Comparison of ENCODE assay signal across 21 cellular contexts in the genomic region with DNA sequence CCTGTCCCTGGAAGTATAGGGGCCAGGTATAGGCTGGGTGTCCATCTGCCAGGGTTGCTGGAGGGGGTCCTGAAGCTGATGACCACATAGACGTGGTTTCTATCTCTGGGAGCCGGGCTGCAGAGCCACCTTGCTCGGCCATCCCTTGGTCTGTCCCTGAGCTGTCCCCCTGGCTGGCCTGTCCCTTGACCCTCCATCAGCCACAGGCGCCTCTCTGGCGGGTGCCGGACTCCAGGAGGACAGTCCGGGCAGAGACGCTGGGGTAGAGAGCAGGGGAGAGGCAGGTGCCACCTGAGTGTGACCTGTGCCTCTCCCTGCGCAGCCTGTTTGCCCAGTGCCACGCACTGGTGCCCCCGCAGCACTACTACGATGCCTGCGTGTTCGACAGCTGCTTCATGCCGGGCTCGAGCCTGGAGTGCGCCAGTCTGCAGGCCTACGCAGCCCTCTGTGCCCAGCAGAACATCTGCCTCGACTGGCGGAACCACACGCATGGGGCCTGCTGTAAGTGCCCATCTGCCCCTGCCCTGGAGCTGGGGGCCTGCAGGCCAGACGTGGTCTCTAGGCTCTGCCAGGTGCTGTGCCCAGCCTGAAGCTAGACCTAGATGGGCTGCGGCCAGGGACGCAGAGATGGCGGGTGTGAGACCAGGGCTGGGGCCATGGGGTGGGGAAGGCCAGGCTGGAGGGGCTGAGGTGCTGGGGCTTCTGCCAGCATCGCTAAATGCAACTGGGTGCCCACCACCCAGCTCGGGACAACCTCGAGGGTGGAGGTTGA. TPM values are rescaled to one million over a fixed set of nuclear protein-coding genes. Genes with fewer than 3 reads are reported as not detected.
DNase-seq lines count a peak whose midpoint lies in the region; ATAC-seq, FAIRE-seq and TF ChIP-seq lines count a peak whose summit lies in the region.
"Had no signal": no experiment of that assay in that cellular context is flagged by ENCODE, and none has a peak within 500 bp of the region (broad histone marks: within the 10 kb centered on the region; RNA-seq: fewer than 3 reads in every experiment).

No MANE protein-coding gene starts in this region.

- no peak overlapping the region for H4K91ac ChIP-seq in neuronal stem cell (ENCODE audit: low read depth, low read length, poor library complexity)

- BruUV-seq in K562 (replicated peaks; lab: Mats Ljungman, UMichigan), result no TSS peak

- H2AK5ac ChIP-seq in neuronal stem cell (ENCODE audit: low read depth, low read length), result peak overlapping the region; percentile 84

- H2BK120ac ChIP-seq in neuronal stem cell (ENCODE audit: low read depth, low read length), result no peak overlapping the region

- no peak for FAIRE-seq in K562 (lab: Jason Lieb, UNC)
- FAIRE-seq: A549, D721Med, GM19239 had no signal

- no peak overlapping the region for H3K27ac ChIP-seq in right cardiac atrium (ENCODE audit: low read length)
- no peak overlapping the region for H3K27ac ChIP-seq in left ventricle myocardium inferior (replicated peaks)
- no peak overlapping the region for H3K27ac ChIP-seq in K562 (ENCODE audit: extremely low read depth, low read depth, low read length)
- no peak overlapping the region for H3K27ac ChIP-seq in neuronal stem cell (replicated peaks; ENCODE audit: low read length)
- H3K27ac ChIP-seq: A549, C4-2B had no signal

- no peaks in the 10 kb centered on the region for H3K36me3 ChIP-seq in left ventricle myocardium inferior
- H3K36me3 ChIP-seq in K562 (ENCODE audit: control insufficient read depth, insufficient read depth, low read length), result no peaks in the 10 kb centered on the region
- no peaks in the 10 kb centered on the region for H3K36me3 ChIP-seq in neuronal stem cell (replicated peaks in 1 of 2; ENCODE audit: control insufficient read depth in 2 of 2, insufficient read depth in 2 of 2, low read length in 2 of 2)
- H3K36me3 ChIP-seq: BE2C had no signal

- H3K4me2 ChIP-seq in K562 (ENCODE audit: insufficient read depth, low read length) (no peak overlapping the region), neuronal stem cell (ENCODE audit: insufficient read depth, low read length, poor library complexity, severe bottlenecking) (no peak overlapping the region)
- H3K4me2 ChIP-seq: A549 had no signal

- H4K8ac ChIP-seq in neuronal stem cell (ENCODE audit: low read depth, low read length), result no peak overlapping the region

- peak overlapping the region; percentile 54 for H2BK15ac ChIP-seq in neuronal stem cell (ENCODE audit: low read length)

- POLR2A ChIA-PET in K562 (lab: Yijun Ruan, JAX), result no interaction called here

- TF ChIP-seq CTCF in left ventricle myocardium inferior (IDR thresholded peaks at IDR 0.05; ENCODE audit: borderline replicate concordance) (no peak), K562 (IDR thresholded peaks at IDR 0.05 in 2 of 3, conservative IDR thresholded peaks at IDR 0.05 in 1 of 3; ENCODE audit: insufficient read depth in 2 of 3, low read depth in 1 of 3, low read length in 3 of 3) (no peak)

- H3K18ac ChIP-seq in neuronal stem cell (ENCODE audit: low read length), result peak overlapping the region; percentile 57

- peaks cover 1% of the 10 kb centered on the region for H3K79me1 ChIP-seq in neuronal stem cell (ENCODE audit: low read depth, low read length)

- 0 out of 4 replicates have a peak overlapping the region, but pooled peaks of 1 of the 2 experiments have one; percentile 4 for H3K9ac ChIP-seq in K562 (ENCODE audit: insufficient read depth in 1 of 2, low read depth in 2 of 2, low read length in 2 of 2)
- peak overlapping the region; percentile 81 for H3K9ac ChIP-seq in neuronal stem cell (ENCODE audit: low read depth, low read length, poor library complexity)

- H3K27me3 ChIP-seq in right cardiac atrium (ENCODE audit: control insufficient read depth, insufficient read depth) (no peaks in the 10 kb centered on the region), left ventricle myocardium inferior (ENCODE audit: low read depth) (peaks cover 34% of the 10 kb centered on the region), K562 (ENCODE audit: control insufficient read depth in 2 of 2, insufficient read depth in 2 of 2, low read length in 2 of 2) (peaks cover 0 to 59% of the 10 kb centered on the region in 2 experiments; a peak in 2 of 5 replicates), neuronal stem cell (ENCODE audit: control insufficient read depth in 3 of 3, insufficient read depth in 3 of 3, low read depth in 1 of 3, low read length in 3 of 3) (peaks cover 0 to 1% (median 0%) of the 10 kb centered on the region in 3 experiments)
- H3K27me3 ChIP-seq: BE2C had no signal

- CTCF ChIA-PET in K562 (lab: Yijun Ruan, JAX; ENCODE audit: low intra/inter-chr PET ratio), result interaction anchor here (0.6 kb wide), 1 partner anchor 204 kb away, joined by 3 read pairs; no protein-coding TSS in a partner anchor

- WGBS in right cardiac atrium, result 82% methylated on average over 28 of the region's 28 CpGs
- 2% methylated on average over 22 of the region's 28 CpGs for WGBS in K562 (ENCODE audit: insufficient coverage, low coverage, missing lambda C conversion rate)
- WGBS in neuronal stem cell (ENCODE audit: extremely low coverage in 2 of 2, insufficient read length in 2 of 2, insufficient replicate concordance in 1 of 2), 2 donors, result no CpG with 5 or more reads among the region's 28 CpGs

- H3K4me3 ChIP-seq in right cardiac atrium (ENCODE audit: low read length) (no peak overlapping the region), left ventricle myocardium inferior (no peak overlapping the region), K562 (no peak overlapping the region), neuronal stem cell (ENCODE audit: low read length in 2 of 2) (no peak overlapping the region)
- H3K4me3 ChIP-seq: A549 had no signal

- no peaks in the 10 kb centered on the region for H4K20me1 ChIP-seq in K562 (replicated peaks; ENCODE audit: control insufficient read depth, insufficient read depth, low read length)

- no peak for ATAC-seq in right cardiac atrium
- ATAC-seq in K562, result peak; percentile 21; the same call in 1 of the 3 replicates
- ATAC-seq in GM21526 (IDR thresholded peaks at IDR 0.05; ENCODE audit: low FRiP score, unreplicated experiment), result no peak
- ATAC-seq in HG02571 (IDR thresholded peaks at IDR 0.05; ENCODE audit: unreplicated experiment), result no peak
- no peak for ATAC-seq in HG03442 (IDR thresholded peaks at IDR 0.05; ENCODE audit: unreplicated experiment)
- ATAC-seq: CD8-positive, alpha-beta T cell had no signal

- H3K4ac ChIP-seq in neuronal stem cell (ENCODE audit: low read length), result no peak overlapping the region

- H3K9me1 ChIP-seq in K562 (ENCODE audit: control insufficient read depth, insufficient read depth, low read length), result no peaks in the 10 kb centered on the region

- H3K4me1 ChIP-seq in right cardiac atrium (ENCODE audit: control insufficient read depth, insufficient read depth, low read length) (no peaks in the 10 kb centered on the region), left ventricle myocardium inferior (no peaks in the 10 kb centered on the region), K562 (replicated peaks in 1 of 2; ENCODE audit: control insufficient read depth in 2 of 2, insufficient read depth in 2 of 2, low read length in 2 of 2) (peaks cover 0 to 20% of the 10 kb centered on the region in 2 experiments; a peak in 2 of 5 replicates), neuronal stem cell (ENCODE audit: control insufficient read depth in 2 of 2, insufficient read depth in 1 of 2, low read depth in 1 of 2, low read length in 2 of 2) (no peaks in the 10 kb centered on the region)
- H3K4me1 ChIP-seq: A549, BE2C had no signal

- no peak for TF ChIP-seq POLR2A in K562 (conservative IDR thresholded peaks at IDR 0.05)

- peak in 2 of 3 donors; percentile 38 to 47 for DNase-seq in right cardiac atrium
- no peak for DNase-seq in left ventricle myocardium inferior
- no peak for DNase-seq in K562 (ENCODE audit: extremely low read depth in 1 of 4, low spot score in 3 of 4)
- no peak for DNase-seq in neuronal stem cell (ENCODE audit: low spot score)
- DNase-seq: BE2C; CD8-positive, alpha-beta T cell; COR-L47; DMS53; GF-D8; HCEC 1CT; HFFc6; IMR-90 had no signal

- H2AFZ ChIP-seq in K562 (ENCODE audit: low read depth, low read length) (no peak overlapping the region), neuronal stem cell (ENCODE audit: low read length) (no peak overlapping the region)

- no peak for TF ChIP-seq EP300 in K562 (IDR thresholded peaks at IDR 0.05; ENCODE audit: low read length)

- in situ Hi-C loops in K562 (cut with MboI), result no loop called here

- H2BK12ac ChIP-seq in neuronal stem cell (ENCODE audit: low read length), result peak overlapping the region; percentile 41

- peak overlapping the region; percentile 82 for H3K14ac ChIP-seq in neuronal stem cell (ENCODE audit: low read length)

- intact Hi-C loops in right cardiac atrium (cut with DNase I), result no loop called here
- intact Hi-C loops in left ventricle myocardium inferior (cut with micrococcal nuclease), result no loop called here
- intact Hi-C loops in K562 (cut with micrococcal nuclease), result no loop called here

- peak overlapping the region; percentile 39 for H2BK5ac ChIP-seq in neuronal stem cell (ENCODE audit: low read length)

- H3K79me2 ChIP-seq in K562 (ENCODE audit: control insufficient read depth, insufficient read depth, low read length), result no peaks in the 10 kb centered on the region

- TF ChIP-seq RAD21 in K562 (CRISPR knock-in tag; conservative IDR thresholded peaks at IDR 0.05 in 1 of 2, IDR thresholded peaks at IDR 0.05 in 1 of 2), result no peak

- peak overlapping the region; percentile 65 for H3K23ac ChIP-seq in neuronal stem cell (ENCODE audit: low read depth, low read length, poor library complexity)

- H3K9me3 ChIP-seq in right cardiac atrium (ENCODE audit: control insufficient read depth, low read length) (no peaks in the 10 kb centered on the region), left ventricle myocardium inferior (replicated peaks) (no peaks in the 10 kb centered on the region), K562 (replicated peaks; ENCODE audit: control insufficient read depth, insufficient read depth, low read depth, low read length) (no peaks in the 10 kb centered on the region), neuronal stem cell (replicated peaks in 1 of 2; ENCODE audit: control insufficient read depth in 2 of 2, insufficient read depth in 1 of 2, low read depth in 1 of 2, low read length in 2 of 2) (peaks cover 0 to 24% of the 10 kb centered on the region in 2 donors)
- H3K9me3 ChIP-seq: BE2C had no signal

RNA-seq across cellular contexts. Expression of gene MUC2, which starts 29.9 kb away (rescaled TPM):
- total RNA-seq in right cardiac atrium (under 1 TPM in 1 of 4 donors, not detected in 3; 0.03 TPM), left ventricle myocardium inferior (0.03 TPM), K562 (2014; rRNA removed) (not detected in 2 replicates), K562 (2014; rRNA removed; fragmentation: Illumina TruSeq; extraction: Trizol) (not detected in 2 replicates), K562 (2015; rRNA removed; fragmentation: Illumina TruSeq; extraction: Trizol) (not detected in 2 replicates), K562 (2021) (0.18 and 0.38 TPM in 2 replicates)
- polyA plus RNA-seq in right cardiac atrium (0.02 TPM), K562 (2011; rRNA removed) (not detected in 2 replicates), K562 (2014; fragmentation: Illumina TruSeq; extraction: Trizol) (under 0.01 TPM in 1 of 2 replicates, not detected in the other), K562 (2014; fragmentation: Nextera tagmentation; extraction: Ambion mirVana) (not detected), K562 (2014; rRNA removed) (not detected in 2 replicates)
- 0.05 and 0.49 TPM in 2 replicates for total RNA-seq in K562 (2011; cell fraction: chromatin; rRNA removed; ENCODE audit: low replicate concordance)
- under 0.01 TPM in 1 of 2 replicates, not detected in the other for total RNA-seq in K562 (2011; cell fraction: nucleolus; rRNA removed)
- total RNA-seq in K562 (2011; cell fraction: nucleoplasm; rRNA removed), result 0.08 and 0.59 TPM in 2 replicates
- polyA plus RNA-seq in K562 (2011; cell fraction: cytosol; rRNA removed), result not detected in 2 replicates
- not detected in 2 replicates for polyA plus RNA-seq in K562 (2011; cell fraction: nucleus; rRNA removed)
- polyA plus RNA-seq in K562 (2012), result 0.04 TPM in 1 of 2 replicates, not detected in the other
- not detected in 2 replicates for polyA minus RNA-seq in K562 (2011; rRNA and poly(A)+ RNA removed)
- polyA minus RNA-seq in K562 (2011; cell fraction: cytosol; rRNA and poly(A)+ RNA removed), result not detected in 2 replicates
- polyA minus RNA-seq in K562 (2011; cell fraction: nucleus; rRNA and poly(A)+ RNA removed), result not detected in 2 replicates
- not detected for polyA plus RNA-seq in neuronal stem cell (2013, experiment 1 of 2)
- polyA plus RNA-seq in neuronal stem cell (2013, experiment 2 of 2), result under 0.01 TPM
- total RNA-seq: CD8-positive, alpha-beta T cell; H4; IMR-90 had no signal
- polyA plus RNA-seq: AG04450, IMR-90 had no signal

RNA-seq across cellular contexts. Expression of gene MUC5AC, which starts 53.2 kb away (rescaled TPM):
- not detected for total RNA-seq in right cardiac atrium
- polyA plus RNA-seq in right cardiac atrium, result not detected
- total RNA-seq in left ventricle myocardium inferior, result not detected
- total RNA-seq in K562 (2011; cell fraction: chromatin; rRNA removed; ENCODE audit: low replicate concordance), result not detected in 2 replicates
- not detected in 2 replicates for total RNA-seq in K562 (2011; cell fraction: nucleolus; rRNA removed)
- total RNA-seq in K562 (2011; cell fraction: nucleoplasm; rRNA removed), result not detected in 2 replicates
- not detected in 2 replicates for total RNA-seq in K562 (2014; rRNA removed)
- total RNA-seq in K562 (2014; rRNA removed; fragmentation: Illumina TruSeq; extraction: Trizol), result not detected in 2 replicates
- not detected in 2 replicates for total RNA-seq in K562 (2015; rRNA removed; fragmentation: Illumina TruSeq; extraction: Trizol)
- total RNA-seq in K562 (2021), result under 0.01 TPM in 1 of 2 replicates, not detected in the other
- not detected in 2 replicates for polyA plus RNA-seq in K562 (2011; rRNA removed)
- polyA plus RNA-seq in K562 (2011; cell fraction: cytosol; rRNA removed), result under 0.01 TPM in 1 of 2 replicates, not detected in the other
- not detected in 2 replicates for polyA plus RNA-seq in K562 (2011; cell fraction: nucleus; rRNA removed)
- polyA plus RNA-seq in K562 (2012), result under 0.01 TPM in 2 replicates
- polyA plus RNA-seq in K562 (2014; fragmentation: Illumina TruSeq; extraction: Trizol), result not detected in 2 replicates
- polyA plus RNA-seq in K562 (2014; fragmentation: Nextera tagmentation; extraction: Ambion mirVana), result not detected
- polyA plus RNA-seq in K562 (2014; rRNA removed), result not detected in 2 replicates
- not detected in 2 replicates for polyA minus RNA-seq in K562 (2011; rRNA and poly(A)+ RNA removed)
- polyA minus RNA-seq in K562 (2011; cell fraction: cytosol; rRNA and poly(A)+ RNA removed), result not detected in 2 replicates
- polyA minus RNA-seq in K562 (2011; cell fraction: nucleus; rRNA and poly(A)+ RNA removed), result not detected in 2 replicates
- not detected for polyA plus RNA-seq in neuronal stem cell (2013, experiment 1 of 2)
- not detected for polyA plus RNA-seq in neuronal stem cell (2013, experiment 2 of 2)
- total RNA-seq: CD8-positive, alpha-beta T cell; H4; HFFc6; IMR-90 had no signal

Comparison
In these comparisons a context has a peak if more than half of its experiments do, and no peak if none do; other contexts are left out.
1. DNase-seq: peak in right cardiac atrium (2 of 3); none in left ventricle myocardium inferior (single experiment), K562 (0 of 4) and neuronal stem cell (single experiment).